ENCODE assay signal across 34 cellular contexts in genomic region chr22:43333978-43334377, GRCh38. TPM values are rescaled to one million over a fixed set of nuclear protein-coding genes. Genes with fewer than 3 reads are reported as not detected.
"Had no signal": no experiment of that assay in that cellular context is flagged by ENCODE, and none has a peak within 500 bp of the region (broad histone marks: within the 10 kb centered on the region; RNA-seq: fewer than 3 reads in every experiment).

No MANE protein-coding gene starts in this region.

- DNase-seq: activated effector memory CD4-positive, alpha-beta T cell treated with anti-CD3 and anti-CD28 coated beads, Interleukin-2, amount 50 U/mL, for 16 hours; activated effector memory CD4-positive, alpha-beta T cell treated with Interleukin-2 at 50 U/mL for 16 hours; activated gamma-delta T cell treated with Interleukin-2 at 50 U/mL for 16 hours; activated naive CD4-positive, alpha-beta T cell; activated naive CD4-positive, alpha-beta T cell treated with anti-CD3 and anti-CD28 coated beads for 36 hours; activated naive CD4-positive, alpha-beta T cell treated with anti-CD3 and anti-CD28 coated beads, Interleukin-2, amount 10 ng/mL, durations not matched to agents 7 days and 5 days; activated naive CD4-positive, alpha-beta T cell treated with anti-CD3 and anti-CD28 coated beads, Interleukin-2, amount 50 U/mL, for 16 hours; activated naive CD4-positive, alpha-beta T cell treated with Interleukin-2 at 50 U/mL for 16 hours; activated naive CD8-positive, alpha-beta T cell treated with anti-CD3 and anti-CD28 coated beads for 36 hours; activated naive CD8-positive, alpha-beta T cell treated with anti-CD3 and anti-CD28 coated beads, Interleukin-2, amount 10 ng/mL, durations not matched to agents 7 days and 5 days; activated naive CD8-positive, alpha-beta T cell treated with anti-CD3 and anti-CD28 coated beads, Interleukin-2, amount 50 U/mL, for 24 hours; activated T-cell treated with anti-CD3 and anti-CD28 coated beads, Interleukin-2, amount 50 U/mL, for 1 hour; activated T-cell treated with anti-CD3 and anti-CD28 coated beads, Interleukin-2, amount 50 U/mL, for 24 hours; activated T-cell treated with anti-CD3 and anti-CD28 coated beads, Interleukin-2, amount 50 U/mL, for 4 hours; activated T-cell treated with anti-CD3 and anti-CD28 coated beads, Interleukin-2, amount 50 U/mL, for 48 hours; activated T-cell treated with anti-CD3 and anti-CD28 coated beads, Interleukin-2, amount 50 U/mL, for 72 hours; adrenal gland; amniotic stem cell; amygdala; anterior cingulate cortex; aorta; body of pancreas; brain microvascular endothelial cell; caudate nucleus; central memory CD4-positive, alpha-beta T cell; cerebellar nuclear complex had no signal

- H3K36me3 ChIP-seq: adrenal gland, ascending aorta, brain microvascular endothelial cell, breast epithelium, cardiac muscle cell had no signal

- H3K4me1 ChIP-seq: ascending aorta, body of pancreas, breast epithelium had no signal

- H3K4me3 ChIP-seq: adrenal gland, ascending aorta, body of pancreas, breast epithelium, cardiac muscle cell had no signal

- H3K27ac ChIP-seq: adrenal gland, ascending aorta, body of pancreas, brain microvascular endothelial cell, breast epithelium had no signal

- H3K27me3 ChIP-seq: adrenal gland, ascending aorta, body of pancreas, breast epithelium had no signal

- FAIRE-seq: astrocyte had no signal

- ATAC-seq: activated naive CD4-positive, alpha-beta T cell treated with anti-CD3 and anti-CD28 coated beads, Interleukin-2, amount 50 U/mL, for 72 hours; activated naive CD8-positive, alpha-beta T cell treated with anti-CD3 and anti-CD28 coated beads, Interleukin-2, amount 50 U/mL, for 24 hours; activated T-cell treated with anti-CD3 and anti-CD28 coated beads, Interleukin-2, amount 50 U/mL, for 4 hours; activated T-cell treated with anti-CD3 and anti-CD28 coated beads, Interleukin-2, amount 50 U/mL, for 72 hours; activated T-helper 17 cell treated with anti-CD3 and anti-CD28 coated beads, Interleukin-2, amount 50 U/mL, for 72 hours; body of pancreas had no signal

- H3K9me3 ChIP-seq: adrenal gland, ascending aorta, body of pancreas, breast epithelium had no signal

RNA-seq across cellular contexts. Expression of gene SCUBE1, which starts 9.2 kb away (rescaled TPM):
- total RNA-seq: activated naive CD4-positive, alpha-beta T cell treated with anti-CD3 and anti-CD28 coated beads for 36 hours; activated T-helper 1 cell treated with anti-CD3 and anti-CD28 coated beads, Interleukin-12 subunit alpha, Interleukin-12 subunit beta, Interleukin-2, Interleukin-4 antibody, amounts not matched to agents 30 ng/mL and 10 ng/mL and 1 ng/mL, durations not matched to agents 14 hours and 24 hours and 36 hours; activated T-helper 17 cell treated with anti-CD3 and anti-CD28 coated beads, Interleukin-2, amount 50 U/mL, for 72 hours; activated T-helper 2 cell treated with anti-CD3 and anti-CD28 coated beads, Interferon-gamma antibody, Interleukin-2, Interleukin-4, amounts not matched to agents 10 μg/mL and 5 μg/mL and 100 μg/mL, durations not matched to agents 14 hours and 24 hours and 36 hours had no signal
